ENCODE assay signal across 1 cellular context in genomic region chr12:92989715-92990484, GRCh38.
TF ChIP-seq lines count a peak whose summit lies in the region.

No MANE protein-coding gene starts in this region.

TF ChIP-seq in HepG2, 621 proteins besides CTCF, POLR2A, EP300 and RAD21 (continued from another document and continues in another):
- TF ChIP-seq CEBPZ (IDR thresholded peaks at IDR 0.05; ENCODE audit: low read length) (no peak), ZNF280D (CRISPR knock-in tag; IDR thresholded peaks at IDR 0.05) (0 out of 2 replicates have a peak, but pooled peaks have one; percentile 41), EED (CRISPR knock-in tag; IDR thresholded peaks at IDR 0.05) (no peak), ZNF121 (CRISPR knock-in tag; IDR thresholded peaks at IDR 0.05) (peak; percentile 92), ZFP36L2 (CRISPR knock-in tag; IDR thresholded peaks at IDR 0.05) (no peak), PAX8 (CRISPR knock-in tag; IDR thresholded peaks at IDR 0.05; ENCODE audit: borderline replicate concordance) (no peak), MIER3 (CRISPR knock-in tag; IDR thresholded peaks at IDR 0.05; ENCODE audit: borderline replicate concordance) (no peak), MTA1 (CRISPR knock-in tag; IDR thresholded peaks at IDR 0.05; ENCODE audit: borderline replicate concordance) (no peak), ISL2 (CRISPR knock-in tag; IDR thresholded peaks at IDR 0.05) (no peak), RFX5 (IDR thresholded peaks at IDR 0.05; ENCODE audit: low read depth, low read length) (no peak), GRHL1 (CRISPR knock-in tag; conservative IDR thresholded peaks at IDR 0.05) (no peak), SNAPC4 (CRISPR knock-in tag; IDR thresholded peaks at IDR 0.05) (no peak), NCOA2 (CRISPR knock-in tag; IDR thresholded peaks at IDR 0.05) (0 out of 2 replicates have a peak, but pooled peaks have one; percentile 11), HNF4A (CRISPR knock-in tag; IDR thresholded peaks at IDR 0.05) (peak; percentile 23; the same call in 1 of the 2 replicates), PRMT3 (CRISPR knock-in tag; IDR thresholded peaks at IDR 0.05; ENCODE audit: borderline replicate concordance, low read depth) (no peak), ZFP37 (CRISPR knock-in tag; IDR thresholded peaks at IDR 0.05; ENCODE audit: borderline replicate concordance) (no peak), KAT7 (CRISPR knock-in tag; IDR thresholded peaks at IDR 0.05; ENCODE audit: borderline replicate concordance) (no peak), HNF1A (IDR thresholded peaks at IDR 0.05; ENCODE audit: low read depth) (no peak), HNF1A (CRISPR knock-in tag; IDR thresholded peaks at IDR 0.05; ENCODE audit: borderline replicate concordance) (0 out of 2 replicates have a peak, but pooled peaks have one; percentile 25), ZNF510 (CRISPR knock-in tag; IDR thresholded peaks at IDR 0.05; ENCODE audit: low read depth) (no peak), THAP7 (CRISPR knock-in tag; IDR thresholded peaks at IDR 0.05) (no peak), NR2C2 (CRISPR knock-in tag; IDR thresholded peaks at IDR 0.05; ENCODE audit: borderline replicate concordance) (no peak), ZNF383 (CRISPR knock-in tag; IDR thresholded peaks at IDR 0.05; ENCODE audit: borderline replicate concordance) (no peak), RERE (CRISPR knock-in tag; IDR thresholded peaks at IDR 0.05; ENCODE audit: low read depth) (no peak), JUND (CRISPR knock-in tag; IDR thresholded peaks at IDR 0.05) (no peak), RORA (CRISPR knock-in tag; IDR thresholded peaks at IDR 0.05) (no peak)
